Comparison of ENCODE assay signal across 16 cellular contexts in genomic region chr20:10509411-10509810, GRCh38.
A peak's percentile ranks its signal among the peaks of the same experiment; 100 is the strongest.
DNase-seq lines count a peak whose midpoint lies in the region; ATAC-seq, FAIRE-seq and TF ChIP-seq lines count a peak whose summit lies in the region.
"Had no signal": no experiment of that assay in that cellular context is flagged by ENCODE, and none has a peak within 500 bp of the region (broad histone marks: within the 10 kb centered on the region; RNA-seq: fewer than 3 reads in every experiment).

No MANE protein-coding gene starts in this region.

- 90% methylated on average over 4 of the region's 6 CpGs for WGBS in K562 (ENCODE audit: insufficient coverage, low coverage, missing lambda C conversion rate)
- WGBS in suprapubic skin: 94% methylated on average over 6 of the region's 6 CpGs

- no peaks in the 10 kb centered on the region for H4K20me1 ChIP-seq in K562 (replicated peaks; ENCODE audit: control insufficient read depth, insufficient read depth, low read length)

- no TSS peak for BruUV-seq in K562 (replicated peaks; lab: Mats Ljungman, UMichigan)

- H2AFZ ChIP-seq in K562 (ENCODE audit: low read depth, low read length): no peak overlapping the region

- H3K4me2 ChIP-seq in K562 (ENCODE audit: insufficient read depth, low read length): no peak overlapping the region

- TF ChIP-seq CTCF in HL-60 (IDR thresholded peaks at IDR 0.05; ENCODE audit: insufficient read depth, low read length): no peak
- TF ChIP-seq CTCF in K562 (IDR thresholded peaks at IDR 0.05 in 2 of 3, conservative IDR thresholded peaks at IDR 0.05 in 1 of 3; ENCODE audit: insufficient read depth in 2 of 3, low read depth in 1 of 3, low read length in 3 of 3): no peak
- TF ChIP-seq CTCF in suprapubic skin (IDR thresholded peaks at IDR 0.05): no peak

- H3K9me3 ChIP-seq in K562 (replicated peaks; ENCODE audit: control insufficient read depth, insufficient read depth, low read depth, low read length) (no peaks in the 10 kb centered on the region), muscle layer of colon (ENCODE audit: low read length) (no peaks in the 10 kb centered on the region), suprapubic skin (no peaks in the 10 kb centered on the region)
- H3K9me3 ChIP-seq: right lobe of liver had no signal

- no peak for DNase-seq in HL-60 (ENCODE audit: low read depth in 1 of 2, low spot score in 1 of 2)
- DNase-seq in K562 (ENCODE audit: extremely low read depth in 1 of 4, low spot score in 3 of 4): no peak
- no peak for DNase-seq in suprapubic skin (ENCODE audit: low spot score in 2 of 2)
- no peak for DNase-seq in activated gamma-delta T cell (lab: John Stamatoyannopoulos, UW)
- DNase-seq: activated CD8-positive, alpha-beta T cell treated with anti-CD3 and anti-CD28 coated beads for 36 hours; natural killer cell; NCI-H2081 treated with DMSO at 0.1 percent for 48 hours; right lobe of liver; stimulated activated CD4-positive, alpha-beta T cell treated with anti-CD3 and anti-CD28 coated beads, Interleukin-4, amount 100 ng/mL, for 24 hours had no signal

- TF ChIP-seq POLR2A in K562 (conservative IDR thresholded peaks at IDR 0.05) (no peak), suprapubic skin (IDR thresholded peaks at IDR 0.05) (no peak)

- peaks cover 29% of the 10 kb centered on the region; the same call in 2 of the 3 replicates for H3K79me2 ChIP-seq in K562 (ENCODE audit: control insufficient read depth, insufficient read depth, low read length)

- FAIRE-seq in K562 (lab: Jason Lieb, UNC): no peak
- FAIRE-seq: G401.6, GM12892 had no signal

- no peaks in the 10 kb centered on the region for H3K27me3 ChIP-seq in HL-60 (ENCODE audit: insufficient read depth, poor library complexity, severe bottlenecking)
- H3K27me3 ChIP-seq in K562 (ENCODE audit: control insufficient read depth in 2 of 2, insufficient read depth in 2 of 2, low read length in 2 of 2): no peaks in the 10 kb centered on the region
- H3K27me3 ChIP-seq in muscle layer of colon (ENCODE audit: control insufficient read depth in 1 of 2, insufficient read depth in 2 of 2, low read length in 2 of 2): no peaks in the 10 kb centered on the region
- H3K27me3 ChIP-seq in suprapubic skin: no peaks in the 10 kb centered on the region
- H3K27me3 ChIP-seq: right lobe of liver had no signal

- no peak for ATAC-seq in K562
- ATAC-seq in GM19035 (IDR thresholded peaks at IDR 0.05; ENCODE audit: unreplicated experiment): no peak
- ATAC-seq in GM18867 (IDR thresholded peaks at IDR 0.05; ENCODE audit: unreplicated experiment): no peak
- ATAC-seq: activated CD8-positive, alpha-beta T cell treated with anti-CD3 and anti-CD28 coated beads for 36 hours; activated T-helper 17 cell treated with anti-CD3 and anti-CD28 coated beads, Interleukin-2, amount 50 U/mL, for 72 hours; natural killer cell; right lobe of liver had no signal

- TF ChIP-seq EP300 in K562 (IDR thresholded peaks at IDR 0.05; ENCODE audit: low read length) (no peak), suprapubic skin (IDR thresholded peaks at IDR 0.05) (no peak)

- H3K9me1 ChIP-seq in K562 (ENCODE audit: control insufficient read depth, insufficient read depth, low read length): no peaks in the 10 kb centered on the region

- TF ChIP-seq RAD21 in K562 (CRISPR knock-in tag; conservative IDR thresholded peaks at IDR 0.05 in 1 of 2, IDR thresholded peaks at IDR 0.05 in 1 of 2): no peak

- H3K27ac ChIP-seq in HL-60 (replicated peaks): peak overlapping the region; percentile 91
- H3K27ac ChIP-seq in K562 (ENCODE audit: extremely low read depth, low read depth, low read length): peak overlapping the region; percentile 59; the same call in 2 of the 3 replicates
- peak overlapping the region; percentile 88 for H3K27ac ChIP-seq in muscle layer of colon (ENCODE audit: low read depth, low read length)
- peak overlapping the region; percentile 90 for H3K27ac ChIP-seq in suprapubic skin
- H3K27ac ChIP-seq: VCaP had no signal

- H3K36me3 ChIP-seq in K562 (ENCODE audit: control insufficient read depth, insufficient read depth, low read length) (no peaks in the 10 kb centered on the region), muscle layer of colon (ENCODE audit: insufficient read depth, low read length) (no peaks in the 10 kb centered on the region), suprapubic skin (no peaks in the 10 kb centered on the region)
- H3K36me3 ChIP-seq: right lobe of liver had no signal

- H3K4me3 ChIP-seq in HL-60 (replicated peaks; ENCODE audit: insufficient read depth, low read length) (no peak overlapping the region), K562 (no peak overlapping the region), muscle layer of colon (ENCODE audit: low read depth in 1 of 2, low read length in 2 of 2) (no peak overlapping the region), suprapubic skin (no peak overlapping the region)
- H3K4me3 ChIP-seq: right lobe of liver had no signal

- CTCF ChIA-PET in K562 (lab: Yijun Ruan, JAX; ENCODE audit: low intra/inter-chr PET ratio): no interaction called here

- no peak overlapping the region for H3K9ac ChIP-seq in K562 (ENCODE audit: insufficient read depth in 1 of 2, low read depth in 2 of 2, low read length in 2 of 2)
- H3K9ac ChIP-seq in muscle layer of colon (ENCODE audit: low read length): no peak overlapping the region

- in situ Hi-C loops in K562 (cut with MboI): no loop called here

- H3K4me1 ChIP-seq in K562 (replicated peaks in 1 of 2; ENCODE audit: control insufficient read depth in 2 of 2, insufficient read depth in 2 of 2, low read length in 2 of 2) (peaks cover 14 to 52% of the 10 kb centered on the region in 2 experiments; a peak in 4 of 5 replicates), muscle layer of colon (ENCODE audit: insufficient read depth, low read length) (peaks cover 62% of the 10 kb centered on the region), suprapubic skin (peaks cover 84% of the 10 kb centered on the region)

- POLR2A ChIA-PET in K562 (lab: Yijun Ruan, JAX): no interaction called here

- intact Hi-C loops in K562 (cut with micrococcal nuclease): no loop called here

TF ChIP-seq in K562, 482 proteins besides CTCF, POLR2A, EP300 and RAD21:
- TF ChIP-seq SNIP1 (IDR thresholded peaks at IDR 0.05; ENCODE audit: low read depth) (no peak), HMBOX1 (IDR thresholded peaks at IDR 0.05) (no peak), PRMT5 (CRISPR knock-in tag; IDR thresholded peaks at IDR 0.05) (no peak), ZNF274 (IDR thresholded peaks at IDR 0.05; ENCODE audit: borderline replicate concordance, low read depth, low read length) (no peak), ARID4B (CRISPR knock-in tag; IDR thresholded peaks at IDR 0.05) (no peak), ZKSCAN1 (IDR thresholded peaks at IDR 0.05; ENCODE audit: low read depth, low read length) (no peak), ZEB2 (IDR thresholded peaks at IDR 0.05) (no peak)
